32 cellular contexts compared by ENCODE assay signal in genomic region chr16:3212006-3212405, GRCh38. TPM values are rescaled to one million over a fixed set of nuclear protein-coding genes. Genes with fewer than 3 reads are reported as not detected.
"Had no signal": no experiment of that assay in that cellular context is flagged by ENCODE, and none has a peak within 500 bp of the region (broad histone marks: within the 10 kb centered on the region; RNA-seq: fewer than 3 reads in every experiment).

No MANE protein-coding gene starts in this region.

- H3K4me3 ChIP-seq: colonic mucosa, gastrocnemius medialis, left lung, lower lobe of right lung, ovary, prostate gland, skin epidermis, thoracic aorta, upper lobe of right lung had no signal

- H3K27me3 Mint-ChIP-seq: activated CD4-positive, alpha-beta T cell treated with anti-CD3 and anti-CD28 coated beads, Interleukin-2, amount 10 ng/mL, durations not matched to agents 24 days and 14 days; stimulated activated naive CD8-positive, alpha-beta T cell treated with anti-CD3 and anti-CD28 coated beads, Interleukin-15, Interleukin-2, amounts not matched to agents 100 ng/mL and 50 ng/mL, for 24 hours had no signal

- H3K27ac ChIP-seq: colonic mucosa, gastrocnemius medialis, left lung, lower lobe of right lung, ovary, prostate gland, skin epidermis, thoracic aorta, upper lobe of right lung had no signal

- DNase-seq: activated CD4-positive, alpha-beta T cell treated with anti-CD3 and anti-CD28 coated beads, Interleukin-2, amount 10 ng/mL, durations not matched to agents 24 days and 14 days; activated CD4-positive, CD25-positive, alpha-beta regulatory T cell treated with anti-CD3 and anti-CD28 coated beads, Interleukin-2, amount 50 U/mL, for 72 hours; activated CD8-positive, alpha-beta memory T cell treated with anti-CD3 and anti-CD28 coated beads, Interleukin-2, amount 50 U/mL, for 4 hours; activated gamma-delta T cell; activated naive CD4-positive, alpha-beta T cell treated with anti-CD3 and anti-CD28 coated beads, Interleukin-2, amount 10 ng/mL, durations not matched to agents 7 days and 5 days; activated naive CD8-positive, alpha-beta T cell treated with anti-CD3 and anti-CD28 coated beads, Interleukin-2, amount 50 U/mL, for 24 hours; activated T-cell treated with anti-CD3 and anti-CD28 coated beads, Interleukin-2, amount 50 U/mL, for 1 hour; amygdala; cerebellar nuclear complex; colonic mucosa; effector memory CD4-positive, alpha-beta T cell; gastrocnemius medialis; glutamatergic neuron; left lung; lower lobe of right lung; mesenchymal stem cell; nephron progenitor cell; ovary; retina; stimulated activated CD4-positive, alpha-beta T cell treated with anti-CD3 and anti-CD28 coated beads, Interleukin-12 subunit alpha, Interleukin-12 subunit beta, amount 100 ng/mL, for 4 hours; stimulated activated CD4-positive, alpha-beta T cell treated with anti-CD3 and anti-CD28 coated beads, Interleukin-4, amount 100 ng/mL, for 1 hour; upper lobe of right lung had no signal

- H3K27me3 ChIP-seq: colonic mucosa, ovary, upper lobe of right lung had no signal

- H3K4me1 Mint-ChIP-seq: nephron progenitor cell had no signal

- ATAC-seq: activated naive CD8-positive, alpha-beta T cell treated with anti-CD3 and anti-CD28 coated beads, Interleukin-2, amount 50 U/mL, for 24 hours; gastrocnemius medialis; left lung; lower lobe of right lung; sciatic nerve; upper lobe of right lung had no signal

- H3K4me1 ChIP-seq: colonic mucosa, gastrocnemius medialis, lower lobe of right lung, prostate gland, upper lobe of right lung had no signal

- H3K4me3 Mint-ChIP-seq: activated CD4-positive, alpha-beta T cell treated with anti-CD3 and anti-CD28 coated beads, Interleukin-2, amount 10 ng/mL, durations not matched to agents 24 days and 14 days; activated naive CD4-positive, alpha-beta T cell treated with anti-CD3 and anti-CD28 coated beads, Interleukin-2, amount 10 ng/mL, durations not matched to agents 7 days and 5 days; activated naive CD8-positive, alpha-beta T cell treated with anti-CD3 and anti-CD28 coated beads, Interleukin-2, amount 50 U/mL, for 24 hours; activated T-helper 1 cell treated with anti-CD3 and anti-CD28 coated beads, Interleukin-12 subunit alpha, Interleukin-12 subunit beta, Interleukin-2, Interleukin-4 antibody, amounts not matched to agents 30 ng/mL and 10 ng/mL and 1 ng/mL, durations not matched to agents 14 hours and 24 hours and 36 hours; nephron progenitor cell; stimulated activated naive CD8-positive, alpha-beta T cell treated with anti-CD3 and anti-CD28 coated beads, Interleukin-15, Interleukin-2, amounts not matched to agents 100 ng/mL and 50 ng/mL, for 24 hours had no signal

- H3K9me3 ChIP-seq: colonic mucosa, gastrocnemius medialis, lower lobe of right lung, prostate gland, thoracic aorta, upper lobe of right lung had no signal

- H3K27ac Mint-ChIP-seq: activated naive CD8-positive, alpha-beta T cell treated with anti-CD3 and anti-CD28 coated beads, Interleukin-2, amount 50 U/mL, for 24 hours; activated T-helper 1 cell treated with anti-CD3 and anti-CD28 coated beads, Interleukin-12 subunit alpha, Interleukin-12 subunit beta, Interleukin-2, Interleukin-4 antibody, amounts not matched to agents 30 ng/mL and 10 ng/mL and 1 ng/mL, durations not matched to agents 14 hours and 24 hours and 36 hours; nephron progenitor cell; stimulated activated naive CD8-positive, alpha-beta T cell treated with anti-CD3 and anti-CD28 coated beads, Interleukin-15, Interleukin-2, amounts not matched to agents 100 ng/mL and 50 ng/mL, for 24 hours had no signal

- H3K36me3 ChIP-seq: colonic mucosa, gastrocnemius medialis, left lung, lower lobe of right lung, ovary, prostate gland, thoracic aorta, upper lobe of right lung had no signal

RNA-seq across cellular contexts. Expression of gene OR1F1, which starts 24.0 kb away (rescaled TPM):
- total RNA-seq: activated CD4-positive, alpha-beta T cell treated with anti-CD3 and anti-CD28 coated beads, Interleukin-2, amount 10 ng/mL, durations not matched to agents 24 days and 14 days; activated CD8-positive, alpha-beta memory T cell treated with anti-CD3 and anti-CD28 coated beads for 36 hours; activated T-helper 1 cell treated with anti-CD3 and anti-CD28 coated beads, Interleukin-12 subunit alpha, Interleukin-12 subunit beta, Interleukin-2, Interleukin-4 antibody, amounts not matched to agents 30 ng/mL and 10 ng/mL and 1 ng/mL, durations not matched to agents 14 hours and 24 hours and 36 hours; colonic mucosa; dermis microvascular lymphatic vessel endothelial cell; gastrocnemius medialis; left lung; lower lobe of right lung; ovary; prostate gland; sciatic nerve; subcutaneous adipose tissue; thoracic aorta; upper lobe of right lung had no signal
- polyA plus RNA-seq: ovary had no signal

RNA-seq across cellular contexts. Expression of gene MEFV, which starts 44.4 kb away (rescaled TPM):
- total RNA-seq: activated CD4-positive, alpha-beta T cell treated with anti-CD3 and anti-CD28 coated beads, Interleukin-2, amount 10 ng/mL, durations not matched to agents 24 days and 14 days; activated T-helper 1 cell treated with anti-CD3 and anti-CD28 coated beads, Interleukin-12 subunit alpha, Interleukin-12 subunit beta, Interleukin-2, Interleukin-4 antibody, amounts not matched to agents 30 ng/mL and 10 ng/mL and 1 ng/mL, durations not matched to agents 14 hours and 24 hours and 36 hours; dermis microvascular lymphatic vessel endothelial cell; epithelial cell of proximal tubule had no signal
